Comparison of ENCODE assay signal across 22 cellular contexts in genomic region chr2:241551599-241551997, GRCh38.
"Had no signal": no experiment of that assay in that cellular context is flagged by ENCODE, and none has a peak within 500 bp of the region (broad histone marks: within the 10 kb centered on the region; RNA-seq: fewer than 3 reads in every experiment).

No MANE protein-coding gene starts in this region.

- H3K4me1 ChIP-seq: body of pancreas, pancreas had no signal

- H3K4me3 ChIP-seq: body of pancreas, dorsolateral prefrontal cortex, pancreas, sigmoid colon, thoracic aorta had no signal

- H3K27ac ChIP-seq: body of pancreas, dorsolateral prefrontal cortex, epithelial cell of prostate, pancreas, sigmoid colon, thoracic aorta had no signal

- DNase-seq: activated CD4-positive, alpha-beta T cell treated with anti-CD3 and anti-CD28 coated beads for 36 hours; activated CD4-positive, alpha-beta T cell treated with anti-CD3 and anti-CD28 coated beads, Interleukin-2, amount 50 U/mL, for 48 hours; activated naive CD4-positive, alpha-beta T cell; body of pancreas; caudate nucleus; dorsolateral prefrontal cortex; endodermal cell; foreskin fibroblast; hippocampal formation; mesendoderm; naive thymus-derived CD4-positive, alpha-beta T cell; pancreas; sigmoid colon; stimulated activated CD4-positive, alpha-beta T cell treated with anti-CD3 and anti-CD28 coated beads, Interleukin-4, amount 100 ng/mL, for 24 hours; stomach had no signal

- ATAC-seq: activated CD4-positive, alpha-beta T cell treated with anti-CD3 and anti-CD28 coated beads for 36 hours; activated T-helper 17 cell treated with anti-CD3 and anti-CD28 coated beads, Interleukin-2, amount 50 U/mL, for 72 hours; body of pancreas; naive thymus-derived CD4-positive, alpha-beta T cell; pancreas; stimulated activated effector memory CD8-positive, alpha-beta T cell treated with anti-CD3 and anti-CD28 coated beads, Interleukin-12 subunit alpha, Interleukin-12 subunit beta, amount 100 ng/mL, for 72 hours; WTC11 had no signal

- H3K27me3 ChIP-seq: body of pancreas, pancreas had no signal

- H3K36me3 ChIP-seq: pancreas, sigmoid colon, stomach, thoracic aorta had no signal

- H3K9me3 ChIP-seq: body of pancreas, pancreas had no signal

- FAIRE-seq: colon, pancreas, urothelium cell line had no signal
